8 cellular contexts compared by ENCODE assay signal in genomic region chr2:205868773-205869333, GRCh38.
DNase-seq lines count a peak whose midpoint lies in the region; ATAC-seq and TF ChIP-seq lines count a peak whose summit lies in the region.
"Had no signal": no experiment of that assay in that cellular context is flagged by ENCODE, and none has a peak within 500 bp of the region (broad histone marks: within the 10 kb centered on the region; RNA-seq: fewer than 3 reads in every experiment).

No MANE protein-coding gene starts in this region.

- no peak overlapping the region for H3K4me3 ChIP-seq in neuronal stem cell (ENCODE audit: low read length in 2 of 2)
- no peak overlapping the region for H3K4me3 ChIP-seq in A673 (ENCODE audit: low read depth, low read length, poor library complexity, severe bottlenecking)

- no peak overlapping the region for H2BK12ac ChIP-seq in neuronal stem cell (ENCODE audit: low read length)

- no peak for TF ChIP-seq CTCF in omental fat pad (IDR thresholded peaks at IDR 0.05)
- no peak for TF ChIP-seq CTCF in A673 (conservative IDR thresholded peaks at IDR 0.05; ENCODE audit: low read depth, low read length)

- H3K18ac ChIP-seq in neuronal stem cell (ENCODE audit: low read length) = no peak overlapping the region

- H4K91ac ChIP-seq in neuronal stem cell (ENCODE audit: low read depth, low read length, poor library complexity) = no peak overlapping the region

- no peak overlapping the region for H3K4me2 ChIP-seq in neuronal stem cell (ENCODE audit: insufficient read depth, low read length, poor library complexity, severe bottlenecking)

- H3K4ac ChIP-seq in neuronal stem cell (ENCODE audit: low read length) = no peak overlapping the region

- no peaks in the 10 kb centered on the region for H3K36me3 ChIP-seq in neuronal stem cell (replicated peaks in 1 of 2; ENCODE audit: control insufficient read depth in 2 of 2, insufficient read depth in 2 of 2, low read length in 2 of 2)
- H3K36me3 ChIP-seq in A673 (ENCODE audit: insufficient read depth, low read length, poor library complexity, severe bottlenecking) = no peaks in the 10 kb centered on the region

- H3K9ac ChIP-seq in neuronal stem cell (ENCODE audit: low read depth, low read length, poor library complexity) = peak overlapping the region; percentile 56

- H3K4me1 ChIP-seq in neuronal stem cell (ENCODE audit: control insufficient read depth in 2 of 2, insufficient read depth in 1 of 2, low read depth in 1 of 2, low read length in 2 of 2) = no peaks in the 10 kb centered on the region
- no peaks in the 10 kb centered on the region for H3K4me1 ChIP-seq in A673 (ENCODE audit: insufficient read depth, low read length, poor library complexity, severe bottlenecking)

- H3K9me3 ChIP-seq in neuronal stem cell (replicated peaks in 1 of 2; ENCODE audit: control insufficient read depth in 2 of 2, insufficient read depth in 1 of 2, low read depth in 1 of 2, low read length in 2 of 2) (no peaks in the 10 kb centered on the region), A673 (ENCODE audit: low read depth, low read length, poor library complexity, severe bottlenecking) (no peaks in the 10 kb centered on the region)

- CTCF ChIA-PET in A673 (lab: Charles Lee) = no interaction called here

- no peak overlapping the region for H2AFZ ChIP-seq in neuronal stem cell (ENCODE audit: low read length)

- DNase-seq in UCSD-AML1 (lab: John Stamatoyannopoulos, UW; ENCODE audit: unreplicated experiment) = peak; percentile 59
- DNase-seq in neuronal stem cell (ENCODE audit: low spot score) = no peak
- no peak for DNase-seq in omental fat pad (ENCODE audit: low spot score)
- no peak for DNase-seq in A673 (ENCODE audit: low spot score)
- DNase-seq: stimulated activated naive CD4-positive, alpha-beta T cell had no signal

- H3K27me3 ChIP-seq in neuronal stem cell (ENCODE audit: control insufficient read depth in 3 of 3, insufficient read depth in 3 of 3, low read depth in 1 of 3, low read length in 3 of 3) (peaks cover 0 to 8% (median 0%) of the 10 kb centered on the region in 3 experiments), A673 (replicated peaks; ENCODE audit: insufficient read depth, low read depth, low read length, poor library complexity) (no peaks in the 10 kb centered on the region)

- H2BK120ac ChIP-seq in neuronal stem cell (ENCODE audit: low read depth, low read length) = no peak overlapping the region

- ATAC-seq in GM18511 (IDR thresholded peaks at IDR 0.05; ENCODE audit: unreplicated experiment) (peak; percentile 94), HG02981 (IDR thresholded peaks at IDR 0.05; ENCODE audit: unreplicated experiment) (peak; percentile 61), HG03175 (IDR thresholded peaks at IDR 0.05; ENCODE audit: unreplicated experiment) (no peak), omental fat pad (ENCODE audit: low FRiP score) (no peak)

- no CpG with 5 or more reads among the region's 8 CpGs for WGBS in neuronal stem cell (ENCODE audit: extremely low coverage in 2 of 2, insufficient read length in 2 of 2, insufficient replicate concordance in 1 of 2), 2 donors

- BruUV-seq in A673 (replicated peaks; lab: Mats Ljungman, UMichigan) = no TSS peak

- H3K14ac ChIP-seq in neuronal stem cell (ENCODE audit: low read length) = no peak overlapping the region

- no peak overlapping the region for H4K8ac ChIP-seq in neuronal stem cell (ENCODE audit: low read depth, low read length)

- no peak overlapping the region for H2BK5ac ChIP-seq in neuronal stem cell (ENCODE audit: low read length)

- H3K79me1 ChIP-seq in neuronal stem cell (ENCODE audit: low read depth, low read length) = no peaks in the 10 kb centered on the region

- H2AK5ac ChIP-seq in neuronal stem cell (ENCODE audit: low read depth, low read length) = no peak overlapping the region

- no peak overlapping the region for H2BK15ac ChIP-seq in neuronal stem cell (ENCODE audit: low read length)

- POLR2A ChIA-PET in A673 (lab: Charles Lee; ENCODE audit: low non-redundant PET) = no interaction called here

- H3K23ac ChIP-seq in neuronal stem cell (ENCODE audit: low read depth, low read length, poor library complexity) = no peak overlapping the region

- intact Hi-C loops in A673 (cut with micrococcal nuclease; ENCODE audit: unreplicated experiment) = no loop called here

- H3K27ac ChIP-seq in neuronal stem cell (replicated peaks; ENCODE audit: low read length) (no peak overlapping the region), A673 (ENCODE audit: low read depth, low read length, poor library complexity, severe bottlenecking) (no peak overlapping the region)

Comparison
In these comparisons a context has a peak if more than half of its experiments do, and no peak if none do; other contexts are left out.
1. ATAC-seq: peak in GM18511 (single experiment) and HG02981 (single experiment); none in HG03175 (single experiment) and omental fat pad (single experiment).